ENCODE assay signal across 21 cellular contexts in genomic region chr5:168612123-168612522, GRCh38.
"Had no signal": no experiment of that assay in that cellular context is flagged by ENCODE, and none has a peak within 500 bp of the region (broad histone marks: within the 10 kb centered on the region; RNA-seq: fewer than 3 reads in every experiment).

No MANE protein-coding gene starts in this region.

- H3K4me3 ChIP-seq: gastroesophageal sphincter, heart right ventricle, lung, smooth muscle cell had no signal

- H3K36me3 Mint-ChIP-seq: activated CD4-positive, alpha-beta memory T cell treated with anti-CD3 and anti-CD28 coated beads for 36 hours; activated CD8-positive, alpha-beta memory T cell treated with anti-CD3 and anti-CD28 coated beads, Interleukin-2, amount 10 ng/mL, durations not matched to agents 7 days and 5 days; T-cell; type B pancreatic cell; WTC11 had no signal

- DNase-seq: activated CD4-positive, alpha-beta memory T cell treated with anti-CD3 and anti-CD28 coated beads for 36 hours; activated CD4-positive, alpha-beta T cell treated with anti-CD3 and anti-CD28 coated beads for 4 hours; activated CD8-positive, alpha-beta memory T cell treated with anti-CD3 and anti-CD28 coated beads, Interleukin-2, amount 10 ng/mL, durations not matched to agents 7 days and 5 days; brain microvascular endothelial cell; cortex of kidney; effector CD4-positive, alpha-beta T cell; heart right ventricle; left colon; right cardiac atrium; stimulated activated CD4-positive, alpha-beta T cell treated with anti-CD3 and anti-CD28 coated beads, Interleukin-4, amount 100 ng/mL, for 1 hour; stimulated activated naive CD8-positive, alpha-beta T cell treated with anti-CD3 and anti-CD28 coated beads, Interleukin-15, amount 100 ng/mL, for 72 hours; T-cell had no signal

- H3K4me1 ChIP-seq: gastroesophageal sphincter had no signal

- H3K27me3 Mint-ChIP-seq: activated CD4-positive, alpha-beta memory T cell treated with anti-CD3 and anti-CD28 coated beads for 36 hours; activated CD8-positive, alpha-beta memory T cell treated with anti-CD3 and anti-CD28 coated beads, Interleukin-2, amount 10 ng/mL, durations not matched to agents 7 days and 5 days; activated naive CD8-positive, alpha-beta T cell; central memory CD8-positive, alpha-beta T cell; stimulated activated naive CD8-positive, alpha-beta T cell treated with anti-CD3 and anti-CD28 coated beads, Interleukin-15, amount 100 ng/mL, for 72 hours; type B pancreatic cell had no signal

- H3K27ac Mint-ChIP-seq: activated CD4-positive, alpha-beta memory T cell treated with anti-CD3 and anti-CD28 coated beads for 36 hours; activated CD8-positive, alpha-beta memory T cell treated with anti-CD3 and anti-CD28 coated beads, Interleukin-2, amount 10 ng/mL, durations not matched to agents 7 days and 5 days; progenitor cell of endocrine pancreas; WTC11 had no signal

- H3K27ac ChIP-seq: brain microvascular endothelial cell, gastroesophageal sphincter had no signal

- H3K27me3 ChIP-seq: brain microvascular endothelial cell, gastroesophageal sphincter, heart right ventricle had no signal

- H3K9me3 Mint-ChIP-seq: activated CD4-positive, alpha-beta memory T cell treated with anti-CD3 and anti-CD28 coated beads for 36 hours; neural crest cell; T-cell; type B pancreatic cell; WTC11 had no signal

- H3K4me3 Mint-ChIP-seq: activated CD4-positive, alpha-beta memory T cell treated with anti-CD3 and anti-CD28 coated beads for 36 hours; activated CD8-positive, alpha-beta memory T cell treated with anti-CD3 and anti-CD28 coated beads, Interleukin-2, amount 10 ng/mL, durations not matched to agents 7 days and 5 days; central memory CD8-positive, alpha-beta T cell; neural crest cell; type B pancreatic cell; WTC11 had no signal

- H3K36me3 ChIP-seq: brain microvascular endothelial cell, gastroesophageal sphincter, heart right ventricle had no signal

- H3K9me3 ChIP-seq: gastroesophageal sphincter, heart right ventricle had no signal

- H3K4me1 Mint-ChIP-seq: WTC11 had no signal
